ENCODE assay signal across 8 cellular contexts in genomic region chr7:26101471-26102151, GRCh38. TPM values are rescaled to one million over a fixed set of nuclear protein-coding genes. Genes with fewer than 3 reads are reported as not detected.
DNase-seq lines count a peak whose midpoint lies in the region; ATAC-seq, FAIRE-seq and TF ChIP-seq lines count a peak whose summit lies in the region.

No MANE protein-coding gene starts in this region.

- peaks cover 21% of the 10 kb centered on the region for H3K4me1 ChIP-seq in HUES64 (ENCODE audit: insufficient read depth, low read length)
- H3K4me1 ChIP-seq in psoas muscle: no peaks in the 10 kb centered on the region

- intact Hi-C loops in psoas muscle (cut with DNase I): no loop called here

- peak; percentile 44 for DNase-seq in dermis blood vessel endothelial cell
- peak; percentile 21 to 65 for DNase-seq in psoas muscle
- no peak for DNase-seq in dedifferentiated amniotic fluid mesenchymal stem cell (ENCODE audit: extremely low spot score)
- DNase-seq in stimulated activated CD4-positive, alpha-beta T cell treated with anti-CD3 and anti-CD28 coated beads, Interleukin-12 subunit alpha, Interleukin-12 subunit beta, amount 100 ng/mL, for 4 hours: no peak
- DNase-seq in urothelium cell line (ENCODE audit: low spot score): no peak

- peak overlapping the region; percentile 55 for H3K9ac ChIP-seq in HUES64 (ENCODE audit: low read depth, low read length)

- H3K27me3 ChIP-seq in HUES64 (ENCODE audit: insufficient read depth, low read length) (no peaks in the 10 kb centered on the region), psoas muscle (ENCODE audit: insufficient read depth in 3 of 3, low read length in 2 of 3) (no peaks in the 10 kb centered on the region)

- H3K9me3 ChIP-seq in HUES64 (ENCODE audit: insufficient read depth, low read depth, low read length) (no peaks in the 10 kb centered on the region), psoas muscle (no peaks in the 10 kb centered on the region)

- H3K27ac ChIP-seq in HUES64 (ENCODE audit: low read depth, low read length) (peak overlapping the region; percentile 32), psoas muscle (no peak overlapping the region)

- 58% methylated on average over 13 of the region's 13 CpGs for WGBS in HUES64
- 30 to 35% (median 34%) methylated on average over 13 of the region's 13 CpGs for WGBS in psoas muscle, 3 donors

- TF ChIP-seq CTCF in psoas muscle (IDR thresholded peaks at IDR 0.05): no peak

- H3K4me3 ChIP-seq in HUES64 (ENCODE audit: low read length) (peak overlapping the region; percentile 9; the same call in 1 of the 2 replicates), psoas muscle (no peak overlapping the region)

- no peak for FAIRE-seq in urothelium cell line (lab: Jason Lieb, UNC)

- ATAC-seq in GM19035 (IDR thresholded peaks at IDR 0.05; ENCODE audit: unreplicated experiment) (peak; percentile 60), psoas muscle (peak in 1 of 4 donors; percentile 47), GM21360 (IDR thresholded peaks at IDR 0.05; ENCODE audit: unreplicated experiment) (no peak)

- H3K36me3 ChIP-seq in HUES64 (ENCODE audit: insufficient read depth, low read length) (no peaks in the 10 kb centered on the region), psoas muscle (ENCODE audit: insufficient read depth in 1 of 2, low read depth in 1 of 2) (no peaks in the 10 kb centered on the region)

RNA-seq across cellular contexts. Expression of gene NFE2L3, which starts 50.4 kb away (rescaled TPM):
- polyA plus RNA-seq in HUES64 (2013, experiment 1 of 2): 59.2 TPM
- 66.1 TPM for polyA plus RNA-seq in HUES64 (2013, experiment 2 of 2)
- total RNA-seq in dermis blood vessel endothelial cell (33.4 and 38.6 TPM in 2 replicates), psoas muscle (1 to 10 TPM in 1 of 4 donors, under 1 TPM in 3; 0.44 to 1.1 (median 0.78) TPM)
- 1 to 10 TPM in 1 of 3 donors, under 1 TPM in 2; 0.70 to 1.1 (median 0.72) TPM for polyA plus RNA-seq in psoas muscle

Comparison
In these comparisons a context has a peak if more than half of its experiments do, and no peak if none do; other contexts are left out.
1. DNase-seq: peak in dermis blood vessel endothelial cell (single experiment) and psoas muscle (2 of 2); none in dedifferentiated amniotic fluid mesenchymal stem cell (single experiment), stimulated activated CD4-positive, alpha-beta T cell treated with anti-CD3 and anti-CD28 coated beads, Interleukin-12 subunit alpha, Interleukin-12 subunit beta, amount 100 ng/mL, for 4 hours (single experiment) and urothelium cell line (single experiment).
2. RNA of gene NFE2L3, which starts 50.4 kb away (total RNA-seq): 33.4 to 38.6 TPM in dermis blood vessel endothelial cell; 0.44 to 1.1 TPM in psoas muscle; every median in the first group is over 10 times any median in the second.